In the genomic region with DNA sequence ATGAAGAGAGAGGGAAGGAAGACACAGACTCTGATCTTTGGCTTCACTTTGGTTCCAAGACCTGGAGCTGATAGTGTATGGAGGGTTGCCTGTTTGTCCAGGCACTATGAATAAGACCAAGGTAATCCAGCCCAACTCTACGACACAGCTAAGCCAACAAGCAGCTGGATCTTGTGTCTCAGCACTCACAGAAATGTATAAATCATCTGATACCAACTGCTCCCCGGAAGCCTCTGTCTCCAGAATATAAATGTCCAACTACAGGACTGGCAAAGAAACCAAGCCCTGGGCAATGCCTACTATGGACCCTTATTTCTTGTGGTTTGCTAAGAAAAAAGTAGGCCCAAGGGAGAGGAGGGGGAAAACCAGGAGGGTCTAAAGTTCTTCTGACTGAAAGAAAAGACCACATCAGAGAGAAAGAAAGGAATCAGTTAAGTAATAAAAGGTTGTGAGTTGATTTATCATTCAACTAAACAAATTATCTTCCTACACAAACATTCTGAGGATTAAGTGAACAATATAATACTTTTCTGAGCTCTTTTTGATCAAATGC, we compare ENCODE assay signal across 24 cellular contexts.
"Had no signal": no experiment of that assay in that cellular context is flagged by ENCODE, and none has a peak within 500 bp of the region (broad histone marks: within the 10 kb centered on the region; RNA-seq: fewer than 3 reads in every experiment).

No MANE protein-coding gene starts in this region.

- H3K9me3 Mint-ChIP-seq: endodermal cell, type B pancreatic cell had no signal

- H3K27me3 Mint-ChIP-seq: T-helper 17 cell had no signal

- H3K36me3 Mint-ChIP-seq: type B pancreatic cell had no signal

- DNase-seq: activated CD4-positive, alpha-beta T cell treated with anti-CD3 and anti-CD28 coated beads, Interleukin-2, amount 50 U/mL, for 4 hours; activated gamma-delta T cell; anterior cingulate cortex; brain microvascular endothelial cell; central memory CD4-positive, alpha-beta T cell; dorsolateral prefrontal cortex; endodermal cell; foreskin fibroblast; hypothalamus; islet precursor cell; left colon; lower lobe of right lung; midbrain; ovary; psoas muscle; right cardiac atrium; small intestine; stimulated activated CD4-positive, alpha-beta T cell treated with anti-CD3 and anti-CD28 coated beads, Interleukin-4, amount 100 ng/mL, for 1 hour; T-helper 17 cell; testis had no signal

- H3K9me3 ChIP-seq: lower lobe of right lung, ovary, psoas muscle, testis had no signal

- H3K4me3 ChIP-seq: dorsolateral prefrontal cortex, lower lobe of right lung, ovary, psoas muscle, testis had no signal

- ATAC-seq: left colon, lower lobe of right lung, psoas muscle, right cardiac atrium, T-helper 17 cell had no signal

- H3K4me1 ChIP-seq: psoas muscle, testis had no signal

- H3K4me1 Mint-ChIP-seq: T-helper 17 cell had no signal

- FAIRE-seq: colon, small intestine had no signal

- H3K27ac Mint-ChIP-seq: endodermal cell, type B pancreatic cell had no signal

- H3K27ac ChIP-seq: brain microvascular endothelial cell, dorsolateral prefrontal cortex, epithelial cell of prostate, lower lobe of right lung, ovary, psoas muscle, testis, VCaP had no signal

- H3K36me3 ChIP-seq: brain microvascular endothelial cell, lower lobe of right lung, ovary had no signal

- H3K4me3 Mint-ChIP-seq: endodermal cell, T-helper 17 cell, type B pancreatic cell had no signal

- H3K27me3 ChIP-seq: brain microvascular endothelial cell, ovary, testis had no signal
